Comparison of ENCODE assay signal across 25 cellular contexts in the genomic region with DNA sequence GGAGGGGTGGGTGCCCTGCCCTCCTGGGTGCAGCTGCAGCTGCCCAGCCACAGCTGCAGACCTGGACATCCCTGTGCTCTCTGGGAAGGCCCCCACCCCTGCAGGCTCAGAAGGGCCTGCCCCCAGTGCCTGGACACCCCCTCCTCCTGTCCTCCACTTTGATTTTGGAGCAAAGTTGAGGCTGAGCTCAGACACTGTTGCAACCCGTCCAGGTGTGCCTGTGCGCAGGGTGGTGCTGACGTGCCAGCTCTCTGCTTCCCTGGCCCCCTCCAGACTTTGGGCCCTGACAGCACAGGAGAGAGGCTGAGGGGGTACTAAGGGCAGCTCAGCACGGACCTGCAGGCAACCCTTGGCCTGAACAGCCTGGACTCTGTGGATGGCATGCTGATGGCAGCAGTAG.
"Had no signal": no experiment of that assay in that cellular context is flagged by ENCODE, and none has a peak within 500 bp of the region (broad histone marks: within the 10 kb centered on the region; RNA-seq: fewer than 3 reads in every experiment).

No MANE protein-coding gene starts in this region.

- H3K9me3 ChIP-seq: MG63 had no signal

- H3K27me3 ChIP-seq: MG63 had no signal

- DNase-seq: activated CD4-positive, alpha-beta T cell treated with anti-CD3 and anti-CD28 coated beads for 48 hours; activated CD4-positive, alpha-beta T cell treated with anti-CD3 and anti-CD28 coated beads, Interleukin-2, amount 50 U/mL, for 4 hours; activated CD4-positive, CD25-positive, alpha-beta regulatory T cell treated with anti-CD3 and anti-CD28 coated beads, Interleukin-2, amount 50 U/mL, for 72 hours; activated CD8-positive, alpha-beta memory T cell treated with anti-CD3 and anti-CD28 coated beads, Interleukin-2, amount 10 ng/mL, durations not matched to agents 7 days and 5 days; activated effector memory CD4-positive, alpha-beta T cell treated with anti-CD3 and anti-CD28 coated beads, Interleukin-2, amount 50 U/mL, for 16 hours; activated naive CD4-positive, alpha-beta T cell treated with Interleukin-2 at 50 U/mL for 16 hours; activated naive CD8-positive, alpha-beta T cell treated with anti-CD3 and anti-CD28 coated beads, Interleukin-2, amount 50 U/mL, for 24 hours; activated T-cell treated with anti-CD3 and anti-CD28 coated beads, Interleukin-2, amount 50 U/mL, for 24 hours; amniotic stem cell; MG63; MV-4-11; NCI-H1092 treated with DMSO at 0.1 percent for 48 hours; NCI-H1417 treated with DMSO at 0.1 percent for 48 hours; NCI-H1694 treated with DMSO at 0.1 percent for 48 hours; NCI-H2029 treated with DMSO at 0.1 percent for 48 hours; NCI-H345; NCI-H510A; NCI-H526 treated with DMSO at 0.1 percent for 48 hours; NCI-H82; SIG-M5; T-helper 17 cell; T-helper 9 cell had no signal

- H3K27ac Mint-ChIP-seq: activated CD8-positive, alpha-beta memory T cell treated with anti-CD3 and anti-CD28 coated beads, Interleukin-2, amount 10 ng/mL, durations not matched to agents 7 days and 5 days; activated naive CD4-positive, alpha-beta T cell treated with anti-CD3 and anti-CD28 coated beads, Interleukin-2, amount 50 U/mL, for 72 hours; activated naive CD8-positive, alpha-beta T cell treated with anti-CD3 and anti-CD28 coated beads, Interleukin-2, amount 50 U/mL, for 24 hours; activated T-cell treated with anti-CD3 and anti-CD28 coated beads, Interleukin-2, amount 50 U/mL, for 24 hours; activated T-helper 1 cell treated with anti-CD3 and anti-CD28 coated beads, Interleukin-12 subunit alpha, Interleukin-12 subunit beta, Interleukin-2, Interleukin-4 antibody, amounts not matched to agents 30 ng/mL and 10 ng/mL and 1 ng/mL, durations not matched to agents 14 hours and 24 hours and 36 hours; T-helper 17 cell; WTC11 had no signal

- ATAC-seq: activated CD8-positive, alpha-beta memory T cell treated with anti-CD3 and anti-CD28 coated beads, Interleukin-2, amount 10 ng/mL, durations not matched to agents 7 days and 5 days; activated naive CD4-positive, alpha-beta T cell treated with anti-CD3 and anti-CD28 coated beads, Interleukin-2, amount 50 U/mL, for 72 hours; activated naive CD8-positive, alpha-beta T cell treated with anti-CD3 and anti-CD28 coated beads, Interleukin-2, amount 50 U/mL, for 24 hours; T-helper 17 cell; WTC11 had no signal

- H3K36me3 Mint-ChIP-seq: activated CD8-positive, alpha-beta memory T cell treated with anti-CD3 and anti-CD28 coated beads, Interleukin-2, amount 10 ng/mL, durations not matched to agents 7 days and 5 days; activated naive CD4-positive, alpha-beta T cell treated with anti-CD3 and anti-CD28 coated beads, Interleukin-2, amount 50 U/mL, for 72 hours; WTC11 had no signal

- H3K9me3 Mint-ChIP-seq: activated T-helper 1 cell treated with anti-CD3 and anti-CD28 coated beads, Interleukin-12 subunit alpha, Interleukin-12 subunit beta, Interleukin-2, Interleukin-4 antibody, amounts not matched to agents 30 ng/mL and 10 ng/mL and 1 ng/mL, durations not matched to agents 14 hours and 24 hours and 36 hours had no signal

- H3K27me3 Mint-ChIP-seq: activated CD8-positive, alpha-beta memory T cell treated with anti-CD3 and anti-CD28 coated beads, Interleukin-2, amount 10 ng/mL, durations not matched to agents 7 days and 5 days; activated naive CD8-positive, alpha-beta T cell treated with anti-CD3 and anti-CD28 coated beads, Interleukin-2, amount 50 U/mL, for 24 hours; activated T-cell treated with anti-CD3 and anti-CD28 coated beads, Interleukin-2, amount 50 U/mL, for 24 hours; T-helper 17 cell had no signal

- H3K4me3 Mint-ChIP-seq: activated CD8-positive, alpha-beta memory T cell treated with anti-CD3 and anti-CD28 coated beads, Interleukin-2, amount 10 ng/mL, durations not matched to agents 7 days and 5 days; activated naive CD8-positive, alpha-beta T cell treated with anti-CD3 and anti-CD28 coated beads, Interleukin-2, amount 50 U/mL, for 24 hours; activated T-cell treated with anti-CD3 and anti-CD28 coated beads, Interleukin-2, amount 50 U/mL, for 24 hours; activated T-helper 1 cell treated with anti-CD3 and anti-CD28 coated beads, Interleukin-12 subunit alpha, Interleukin-12 subunit beta, Interleukin-2, Interleukin-4 antibody, amounts not matched to agents 30 ng/mL and 10 ng/mL and 1 ng/mL, durations not matched to agents 14 hours and 24 hours and 36 hours; T-helper 17 cell; WTC11 had no signal

- H3K4me1 Mint-ChIP-seq: activated CD8-positive, alpha-beta memory T cell treated with anti-CD3 and anti-CD28 coated beads, Interleukin-2, amount 10 ng/mL, durations not matched to agents 7 days and 5 days; activated naive CD8-positive, alpha-beta T cell treated with anti-CD3 and anti-CD28 coated beads, Interleukin-2, amount 50 U/mL, for 24 hours; T-helper 17 cell; WTC11 had no signal

- H3K36me3 ChIP-seq: MG63 had no signal

- H3K4me3 ChIP-seq: MG63 had no signal
